25 cellular contexts compared by ENCODE assay signal in the genomic region with DNA sequence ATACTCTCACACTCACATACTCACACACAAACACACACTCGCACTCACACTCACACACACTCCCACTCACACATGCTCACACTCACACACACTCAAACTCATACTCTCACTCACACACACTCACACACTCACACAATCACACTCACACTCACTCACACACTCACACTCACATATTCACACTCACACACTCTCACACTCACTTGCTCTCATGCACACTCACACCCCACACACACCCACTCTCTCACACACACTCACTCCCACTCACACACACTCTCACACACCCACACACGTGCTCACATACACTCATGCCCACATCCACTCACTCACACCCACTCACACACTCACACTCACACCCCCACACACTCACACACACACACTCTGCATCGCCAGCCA. TPM values are rescaled to one million over a fixed set of nuclear protein-coding genes. Genes with fewer than 3 reads are reported as not detected.
DNase-seq lines count a peak whose midpoint lies in the region; ATAC-seq, FAIRE-seq and TF ChIP-seq lines count a peak whose summit lies in the region.
"Had no signal": no experiment of that assay in that cellular context is flagged by ENCODE, and none has a peak within 500 bp of the region (broad histone marks: within the 10 kb centered on the region; RNA-seq: fewer than 3 reads in every experiment).

No MANE protein-coding gene starts in this region.

- no peak overlapping the region for H2AK5ac ChIP-seq in IMR-90 (ENCODE audit: low read depth, low read length)

- no peaks in the 10 kb centered on the region for H3K79me1 ChIP-seq in IMR-90 (ENCODE audit: low read depth in 1 of 2, low read length in 2 of 2)

- no peak overlapping the region for H3K14ac ChIP-seq in IMR-90 (replicated peaks; ENCODE audit: low read depth, low read length)

- 61 to 100% methylated on average over 1 to 2 of the region's 3 CpGs for WGBS in IMR-90 (ENCODE audit: extremely low coverage in 2 of 2, insufficient read length in 1 of 2), 2 experiments
- WGBS in GM12878 (ENCODE audit: insufficient coverage, insufficient replicate concordance, low lambda C conversion rate, missing lambda C conversion rate): 24% methylated on average over 3 of the region's 3 CpGs

- no peak overlapping the region for H4K5ac ChIP-seq in IMR-90 (ENCODE audit: low read depth, low read length)

- FAIRE-seq in GM12878 (lab: Jason Lieb, UNC): no peak
- no peak for FAIRE-seq in endothelial cell of umbilical vein (lab: Jason Lieb, UNC)
- FAIRE-seq: A204.1, GM12892, GM18507 had no signal

- SMC1A ChIA-PET in GM12878 (lab: Charles Lee; ENCODE audit: uncharacterized antibody, unreplicated experiment): no interaction called here

- no peak for TF ChIP-seq RAD21 in IMR-90 (IDR thresholded peaks at IDR 0.05; ENCODE audit: low read length)
- no peak for TF ChIP-seq RAD21 in GM12878 (IDR thresholded peaks at IDR 0.05; ENCODE audit: insufficient read depth, low read depth, low read length)

- H3K4me1 Mint-ChIP-seq in glutamatergic neuron (ENCODE audit: low read depth, unreplicated experiment): peaks cover 9% of the 10 kb centered on the region

- intact Hi-C loops in IMR-90 (cut with micrococcal nuclease) (no loop called here), GM12878 (cut with micrococcal nuclease; ENCODE audit: unreplicated experiment) (no loop called here), endothelial cell of umbilical vein (cut with micrococcal nuclease) (no loop called here)

- H3K9me3 ChIP-seq in IMR-90 (ENCODE audit: control insufficient read depth, insufficient read depth, low read length) (no peaks in the 10 kb centered on the region), GM12878 (replicated peaks; ENCODE audit: control insufficient read depth, insufficient read depth, low read length) (no peaks in the 10 kb centered on the region; the same call in 2 of the 3 replicates), endothelial cell of umbilical vein (replicated peaks; ENCODE audit: control insufficient read depth, insufficient read depth, low read length) (no peaks in the 10 kb centered on the region), osteoblast (ENCODE audit: low read depth, low read length) (no peaks in the 10 kb centered on the region)
- H3K9me3 ChIP-seq: BE2C, HAP-1 had no signal

- H3K79me2 ChIP-seq in GM12878 (ENCODE audit: control insufficient read depth, insufficient read depth, low read length) (no peaks in the 10 kb centered on the region), endothelial cell of umbilical vein (ENCODE audit: control insufficient read depth, insufficient read depth, low read length) (no peaks in the 10 kb centered on the region), osteoblast (ENCODE audit: insufficient read depth, low read length) (no peaks in the 10 kb centered on the region)

- H3K27me3 ChIP-seq in IMR-90 (ENCODE audit: control insufficient read depth, insufficient read depth, low read length): peaks cover 15% of the 10 kb centered on the region
- no peaks in the 10 kb centered on the region for H3K27me3 ChIP-seq in GM12878 (replicated peaks in 1 of 2; ENCODE audit: control insufficient read depth in 2 of 2, insufficient read depth in 2 of 2, low read length in 1 of 2)
- peaks cover 8 to 9% of the 10 kb centered on the region in 2 experiments for H3K27me3 ChIP-seq in endothelial cell of umbilical vein (ENCODE audit: control insufficient read depth in 2 of 2, insufficient read depth in 2 of 2, low read length in 2 of 2)
- peaks cover 14% of the 10 kb centered on the region for H3K27me3 ChIP-seq in osteoblast (ENCODE audit: insufficient read depth, low read length)
- H3K27me3 ChIP-seq: BE2C had no signal

- TF ChIP-seq POLR2A in IMR-90 (IDR thresholded peaks at IDR 0.05; ENCODE audit: low read depth, low read length) (no peak), GM12878 (IDR thresholded peaks at IDR 0.05; ENCODE audit: low read depth, low read length) (no peak), endothelial cell of umbilical vein (IDR thresholded peaks at IDR 0.05; ENCODE audit: low read depth, low read length) (peak; percentile 67)

- H3K4me2 ChIP-seq in IMR-90 (ENCODE audit: low read depth, low read length): no peak overlapping the region
- H3K4me2 ChIP-seq in GM12878 (ENCODE audit: control insufficient read depth, insufficient read depth): no peak overlapping the region
- H3K4me2 ChIP-seq in endothelial cell of umbilical vein (ENCODE audit: insufficient read depth, low read length): no peak overlapping the region
- H3K4me2 ChIP-seq in osteoblast (ENCODE audit: insufficient read depth, low read length): no peak overlapping the region

- H3K27ac ChIP-seq in IMR-90 (ENCODE audit: insufficient read depth, low read length) (no peak overlapping the region), GM12878 (ENCODE audit: control insufficient read depth, insufficient read depth) (no peak overlapping the region), endothelial cell of umbilical vein (ENCODE audit: insufficient read depth, low read depth, low read length) (no peak overlapping the region), osteoblast (ENCODE audit: low read depth, low read length) (no peak overlapping the region)

- POLR2A ChIA-PET in IMR-90 (lab: Charles Lee; ENCODE audit: unreplicated experiment): no interaction called here
- POLR2A ChIA-PET in GM12878 (lab: Charles Lee): no interaction called here
- POLR2A ChIA-PET in endothelial cell of umbilical vein (lab: Charles Lee): interaction anchor here (0.6 to 0.7 kb wide), 2 partner anchors 43 to 101 kb away, joined by 3 to 4 read pairs; no protein-coding TSS in a partner anchor

- H2BK15ac ChIP-seq in IMR-90 (ENCODE audit: low read depth, low read length): no peak overlapping the region

- no peak overlapping the region for H4K91ac ChIP-seq in IMR-90 (ENCODE audit: insufficient read depth, low read depth, low read length)

- peaks cover 5% of the 10 kb centered on the region for H3K9me3 Mint-ChIP-seq in glutamatergic neuron (ENCODE audit: unreplicated experiment)
- H3K9me3 Mint-ChIP-seq: CD8-positive, alpha-beta memory T cell had no signal

- no peaks in the 10 kb centered on the region for H3K36me3 ChIP-seq in IMR-90 (ENCODE audit: control insufficient read depth, insufficient read depth, low read length)
- no peaks in the 10 kb centered on the region for H3K36me3 ChIP-seq in GM12878 (ENCODE audit: control insufficient read depth in 2 of 2, insufficient read depth in 2 of 2, low read length in 1 of 2)
- peaks cover 0 to 9% of the 10 kb centered on the region in 2 experiments for H3K36me3 ChIP-seq in endothelial cell of umbilical vein (ENCODE audit: control insufficient read depth in 2 of 2, extremely low read depth in 1 of 2, insufficient read depth in 2 of 2, low read length in 2 of 2)
- H3K36me3 ChIP-seq in osteoblast (ENCODE audit: insufficient read depth, low read length): peaks cover 10% of the 10 kb centered on the region
- H3K36me3 ChIP-seq: BE2C, HAP-1 had no signal

- peaks cover 4% of the 10 kb centered on the region for H3K27me3 Mint-ChIP-seq in glutamatergic neuron (ENCODE audit: unreplicated experiment)
- H3K27me3 Mint-ChIP-seq: CD4-positive, CD25-positive, alpha-beta regulatory T cell had no signal

- no peak overlapping the region for H4K8ac ChIP-seq in IMR-90 (ENCODE audit: low read depth in 2 of 2, low read length in 2 of 2)

- H4K20me1 ChIP-seq in IMR-90 (ENCODE audit: insufficient read depth, low read length) (no peaks in the 10 kb centered on the region), GM12878 (ENCODE audit: control insufficient read depth, insufficient read depth) (no peaks in the 10 kb centered on the region), endothelial cell of umbilical vein (replicated peaks; ENCODE audit: control insufficient read depth, extremely low read depth, insufficient read depth, low read length) (no peaks in the 10 kb centered on the region), osteoblast (ENCODE audit: insufficient read depth, low read length) (peaks cover 26% of the 10 kb centered on the region)

- in situ Hi-C loops in IMR-90 (cut with MboI; ENCODE audit: low sequenced_read_pairs) (no loop called here), GM12878 (cut with MboI) (no loop called here)

- dilution Hi-C loops in IMR-90 (cut with HindIII; ENCODE audit: low sequenced_read_pairs, unreplicated experiment): no loop called here
- dilution Hi-C loops in endothelial cell of umbilical vein (cut with MboI; ENCODE audit: extremely low pct_ligation_motif_present, low sequenced_read_pairs): no loop called here

- no peak overlapping the region for H3K4ac ChIP-seq in IMR-90 (ENCODE audit: low read depth, low read length)

- no peaks in the 10 kb centered on the region for H3K36me3 Mint-ChIP-seq in glutamatergic neuron (ENCODE audit: unreplicated experiment)
- H3K36me3 Mint-ChIP-seq: CD4-positive, CD25-positive, alpha-beta regulatory T cell; CD8-positive, alpha-beta memory T cell had no signal

- H3K23ac ChIP-seq in IMR-90 (ENCODE audit: low read depth, low read length): no peak overlapping the region

- H2AFZ ChIP-seq in IMR-90 (replicated peaks; ENCODE audit: low read length, poor library complexity) (peak overlapping the region; percentile 49), GM12878 (ENCODE audit: control insufficient read depth, low read depth, low read length) (no peak overlapping the region), endothelial cell of umbilical vein (ENCODE audit: low read depth, low read length) (no peak overlapping the region), osteoblast (ENCODE audit: low read length) (no peak overlapping the region)

- peak overlapping the region; percentile 48 for H2BK5ac ChIP-seq in IMR-90 (ENCODE audit: low read depth, low read length, poor library complexity, severe bottlenecking)

- no peak for TF ChIP-seq CTCF in IMR-90 (conservative IDR thresholded peaks at IDR 0.05; ENCODE audit: low read depth, low read length)
- no peak for TF ChIP-seq CTCF in GM12878 (IDR thresholded peaks at IDR 0.05 in 2 of 3, conservative IDR thresholded peaks at IDR 0.05 in 1 of 3; ENCODE audit: control insufficient read depth in 2 of 3, extremely low read depth in 1 of 3, insufficient read depth in 1 of 3, low read depth in 3 of 3, low read length in 3 of 3)
- no peak for TF ChIP-seq CTCF in endothelial cell of umbilical vein (IDR thresholded peaks at IDR 0.05; ENCODE audit: extremely low read depth in 1 of 2, insufficient read depth in 1 of 2, low read depth in 1 of 2, low read length in 2 of 2)
- no peak for TF ChIP-seq CTCF in osteoblast (IDR thresholded peaks at IDR 0.05; ENCODE audit: extremely low read depth, low read depth, low read length)
- TF ChIP-seq CTCF in glutamatergic neuron (IDR thresholded peaks at IDR 0.05; ENCODE audit: partially characterized antibody, unreplicated experiment): no peak

- H3K18ac ChIP-seq in IMR-90 (ENCODE audit: low read depth, low read length): no peak overlapping the region

- H2BK120ac ChIP-seq in IMR-90 (ENCODE audit: low read depth, low read length): no peak overlapping the region

- H3K4me1 ChIP-seq in IMR-90 (ENCODE audit: control insufficient read depth, insufficient read depth, low read length) (no peaks in the 10 kb centered on the region), GM12878 (ENCODE audit: control insufficient read depth, insufficient read depth, low read length) (no peaks in the 10 kb centered on the region), endothelial cell of umbilical vein (ENCODE audit: control insufficient read depth, extremely low read depth, insufficient read depth, low read length) (no peaks in the 10 kb centered on the region), osteoblast (ENCODE audit: insufficient read depth, low read length) (no peaks in the 10 kb centered on the region)
- H3K4me1 ChIP-seq: HAP-1 had no signal

- no peak for TF ChIP-seq EP300 in GM12878 (IDR thresholded peaks at IDR 0.05; ENCODE audit: borderline replicate concordance in 1 of 2, control insufficient read depth in 1 of 2, low read depth in 2 of 2, low read length in 2 of 2)

- H3K4me3 Mint-ChIP-seq in glutamatergic neuron (ENCODE audit: unreplicated experiment): no peak overlapping the region
- H3K4me3 Mint-ChIP-seq: CD4-positive, CD25-positive, alpha-beta regulatory T cell; CD8-positive, alpha-beta memory T cell had no signal

- no peak overlapping the region for H3K56ac ChIP-seq in IMR-90 (ENCODE audit: extremely low read depth, insufficient read depth, low read length)

- no peaks in the 10 kb centered on the region; the same call in 1 of the 2 replicates for H3K9me1 ChIP-seq in IMR-90 (ENCODE audit: insufficient read depth, low read length)
- no peaks in the 10 kb centered on the region for H3K9me1 ChIP-seq in endothelial cell of umbilical vein (replicated peaks; ENCODE audit: control insufficient read depth, extremely low read depth, insufficient read depth, low read length)

- H2AK9ac ChIP-seq in IMR-90 (replicated peaks; ENCODE audit: low read depth, low read length, poor library complexity): peak overlapping the region; percentile 55

- H2BK20ac ChIP-seq in IMR-90 (ENCODE audit: low read depth, low read length): no peak overlapping the region

- no peak for ATAC-seq in IMR-90 (ENCODE audit: low read depth)
- ATAC-seq in GM12878: no peak
- no peak for ATAC-seq in HG03135 (IDR thresholded peaks at IDR 0.05; ENCODE audit: unreplicated experiment)
- no peak for ATAC-seq in HG03354 (IDR thresholded peaks at IDR 0.05; ENCODE audit: poor library complexity, severe bottlenecking, unreplicated experiment)

- H3K9ac ChIP-seq in IMR-90 (ENCODE audit: low read depth, low read length): no peak overlapping the region
- no peak overlapping the region for H3K9ac ChIP-seq in GM12878 (ENCODE audit: control insufficient read depth, insufficient read depth, low read length)
- H3K9ac ChIP-seq in endothelial cell of umbilical vein (replicated peaks; ENCODE audit: extremely low read depth, insufficient read depth, low read length): no peak overlapping the region

- RAD21 ChIA-PET in GM12878 (lab: Charles Lee; ENCODE audit: unreplicated experiment): no interaction called here

- no peak overlapping the region for H3K27ac Mint-ChIP-seq in glutamatergic neuron (ENCODE audit: unreplicated experiment)
- H3K27ac Mint-ChIP-seq: CD4-positive, CD25-positive, alpha-beta regulatory T cell; CD8-positive, alpha-beta memory T cell had no signal

- CTCF ChIA-PET in IMR-90 (lab: Yijun Ruan, JAX) (no interaction called here), GM12878 (lab: Yijun Ruan, JAX) (interaction anchor here (0.6 to 0.7 kb wide), 2 partner anchors 42 to 114 kb away, joined by 3 read pairs; no protein-coding TSS in a partner anchor), endothelial cell of umbilical vein (lab: Charles Lee) (interaction anchor here (2.5 to 8.2 kb wide), 2 partner anchors 41 to 51 kb away, joined by 16 to 146 read pairs; a partner anchor contains a TSS)

- no peak for DNase-seq in IMR-90
- DNase-seq in GM12878 (ENCODE audit: low read depth, low spot score): no peak
- no peak for DNase-seq in endothelial cell of umbilical vein (ENCODE audit: low read depth, low spot score)
- DNase-seq in osteoblast (ENCODE audit: insufficient read length, low spot score, missing footprints): no peak
- DNase-seq in glutamatergic neuron: no peak
- DNase-seq: ACHN; BE2C; C1 segment of cervical spinal cord; CD4-positive, CD25-positive, alpha-beta regulatory T cell; CD8-positive, alpha-beta memory T cell; COR-L47; DMS53; DND-41; EL; Karpas-422; KBM-7 had no signal

- H3K4me3 ChIP-seq in IMR-90 (ENCODE audit: insufficient read depth, low read depth, low read length) (no peak overlapping the region), GM12878 (no peak overlapping the region), endothelial cell of umbilical vein (replicated peaks in 1 of 3; ENCODE audit: insufficient read depth in 1 of 3, low read depth in 1 of 3, low read length in 3 of 3) (no peak overlapping the region), osteoblast (ENCODE audit: insufficient read depth, low read length) (no peak overlapping the region)
- H3K4me3 ChIP-seq: HAP-1 had no signal

- BruUV-seq in IMR-90 (replicated peaks; lab: Mats Ljungman, UMichigan) (no TSS peak), GM12878 (replicated peaks; lab: Mats Ljungman, UMichigan) (no TSS peak), endothelial cell of umbilical vein (replicated peaks; lab: Mats Ljungman, UMichigan) (no TSS peak)

RNA-seq across cellular contexts. Expression of a gene that starts 4.9 kb away (rescaled TPM):
- under 0.01 TPM in 1 of 2 replicates, not detected in the other for total RNA-seq in IMR-90 (2012; rRNA removed)
- 0.03 and 0.06 TPM in 2 replicates for polyA plus RNA-seq in IMR-90 (2012; rRNA removed)
- 0.03 TPM in 1 of 2 replicates, not detected in the other for polyA plus RNA-seq in IMR-90 (2012; cell fraction: cytosol; rRNA removed)
- 0.26 and 0.38 TPM in 2 replicates for polyA plus RNA-seq in IMR-90 (2012; cell fraction: nucleus; rRNA removed; ENCODE audit: low replicate concordance)
- 0.08 TPM in 1 of 2 replicates, not detected in the other for total RNA-seq in GM12878 (2013; cell fraction: nucleolus; rRNA removed)
- total RNA-seq in GM12878 (2014; rRNA removed): not detected in 2 replicates
- total RNA-seq in GM12878 (2014; rRNA removed; fragmentation: Illumina TruSeq; extraction: Trizol): not detected in 2 replicates
- not detected in 2 replicates for total RNA-seq in GM12878 (2021)
- not detected for polyA plus RNA-seq in GM12878 (2011; ENCODE audit: low read depth)
- polyA plus RNA-seq in GM12878 (2011; rRNA removed): not detected in 2 replicates
- polyA plus RNA-seq in GM12878 (2011; cell fraction: cytosol; rRNA removed): not detected in 2 replicates
- polyA plus RNA-seq in GM12878 (2011; cell fraction: nucleus; rRNA removed): 0.10 TPM in 1 of 2 replicates, not detected in the other
- 0.03 TPM in 1 of 2 replicates, not detected in the other for polyA plus RNA-seq in GM12878 (2012)
- not detected in 2 replicates for polyA plus RNA-seq in GM12878 (2014; fragmentation: Illumina TruSeq; extraction: Trizol)
- not detected for polyA plus RNA-seq in GM12878 (2014; fragmentation: Nextera tagmentation; extraction: Ambion mirVana)
- 0.01 TPM in 2 replicates for polyA plus RNA-seq in GM12878 (2014; rRNA removed)
- polyA plus RNA-seq in GM12878 (2016; fragmentation: Nextera tagmentation; extraction: Ambion mirVana): not detected
- not detected in 2 replicates for polyA minus RNA-seq in GM12878 (2011; rRNA and poly(A)+ RNA removed)
- polyA minus RNA-seq in GM12878 (2011; cell fraction: cytosol; rRNA and poly(A)+ RNA removed): not detected in 2 replicates
- polyA minus RNA-seq in GM12878 (2011; cell fraction: nucleus; rRNA and poly(A)+ RNA removed): not detected in 2 replicates
- 0.07 and 0.16 TPM in 2 replicates for total RNA-seq in endothelial cell of umbilical vein
- polyA plus RNA-seq in endothelial cell of umbilical vein: 0.01 and 0.02 TPM in 2 replicates
- 0.01 TPM in 1 of 2 replicates, not detected in the other for polyA plus RNA-seq in endothelial cell of umbilical vein (2011; cell fraction: cytosol; rRNA removed)
- 0.33 and 0.48 TPM in 2 replicates for polyA plus RNA-seq in endothelial cell of umbilical vein (2011; cell fraction: nucleus; rRNA removed)
- not detected in 2 replicates for polyA plus RNA-seq in endothelial cell of umbilical vein (2012)
- not detected in 2 replicates for polyA minus RNA-seq in endothelial cell of umbilical vein
- not detected for polyA minus RNA-seq in endothelial cell of umbilical vein (2011; cell fraction: cytosol; rRNA and poly(A)+ RNA removed)
- polyA minus RNA-seq in endothelial cell of umbilical vein (2011; cell fraction: nucleus; rRNA and poly(A)+ RNA removed): 0.24 TPM in 1 of 2 replicates, not detected in the other
- under 0.01 TPM in 1 of 2 replicates, not detected in the other for total RNA-seq in osteoblast
- 68.0 TPM for total RNA-seq in glutamatergic neuron (ENCODE audit: unreplicated experiment)
- total RNA-seq: CD4-positive, CD25-positive, alpha-beta regulatory T cell; CD8-positive, alpha-beta memory T cell; G401; H4; HT-29 had no signal
- polyA plus RNA-seq: CD4-positive, CD25-positive, alpha-beta regulatory T cell; CD8-positive, alpha-beta memory T cell had no signal

RNA-seq across cellular contexts. Expression of a gene that starts 17.7 kb away (rescaled TPM):
- total RNA-seq in IMR-90 (2012; rRNA removed): 10.0 and 11.3 TPM in 2 replicates
- 269 and 298 TPM in 2 replicates for polyA plus RNA-seq in IMR-90 (2012; rRNA removed)
- 360 and 422 TPM in 2 replicates for polyA plus RNA-seq in IMR-90 (2012; cell fraction: cytosol; rRNA removed)
- 90.5 and 138 TPM in 2 replicates for polyA plus RNA-seq in IMR-90 (2012; cell fraction: nucleus; rRNA removed; ENCODE audit: low replicate concordance)
- total RNA-seq in GM12878 (2013; cell fraction: nucleolus; rRNA removed): not detected in 2 replicates
- total RNA-seq in GM12878 (2014; rRNA removed): not detected in 2 replicates
- total RNA-seq in GM12878 (2014; rRNA removed; fragmentation: Illumina TruSeq; extraction: Trizol): not detected in 2 replicates
- 0.18 and 0.27 TPM in 2 replicates for total RNA-seq in GM12878 (2021)
- polyA plus RNA-seq in GM12878 (2011; ENCODE audit: low read depth): not detected
- not detected in 2 replicates for polyA plus RNA-seq in GM12878 (2011; rRNA removed)
- not detected in 2 replicates for polyA plus RNA-seq in GM12878 (2011; cell fraction: cytosol; rRNA removed)
- polyA plus RNA-seq in GM12878 (2011; cell fraction: nucleus; rRNA removed): not detected in 2 replicates
- polyA plus RNA-seq in GM12878 (2012): not detected in 2 replicates
- polyA plus RNA-seq in GM12878 (2014; fragmentation: Illumina TruSeq; extraction: Trizol): not detected in 2 replicates
- not detected for polyA plus RNA-seq in GM12878 (2014; fragmentation: Nextera tagmentation; extraction: Ambion mirVana)
- polyA plus RNA-seq in GM12878 (2014; rRNA removed): not detected in 2 replicates
- under 1 TPM; 0.06 to 0.12 TPM for polyA plus RNA-seq in GM12878 (2016; fragmentation: Nextera tagmentation; extraction: Ambion mirVana)
- polyA minus RNA-seq in GM12878 (2011; rRNA and poly(A)+ RNA removed): not detected in 2 replicates
- polyA minus RNA-seq in GM12878 (2011; cell fraction: cytosol; rRNA and poly(A)+ RNA removed): not detected in 2 replicates
- polyA minus RNA-seq in GM12878 (2011; cell fraction: nucleus; rRNA and poly(A)+ RNA removed): not detected in 2 replicates
- 453 and 479 TPM in 2 replicates for total RNA-seq in endothelial cell of umbilical vein
- 879 and 880 TPM in 2 replicates for polyA plus RNA-seq in endothelial cell of umbilical vein
- 626 and 746 TPM in 2 replicates for polyA plus RNA-seq in endothelial cell of umbilical vein (2011; cell fraction: cytosol; rRNA removed)
- polyA plus RNA-seq in endothelial cell of umbilical vein (2011; cell fraction: nucleus; rRNA removed): 244 and 299 TPM in 2 replicates
- polyA plus RNA-seq in endothelial cell of umbilical vein (2012): 316 and 701 TPM in 2 replicates
- 471 and 514 TPM in 2 replicates for polyA minus RNA-seq in endothelial cell of umbilical vein
- not detected for polyA minus RNA-seq in endothelial cell of umbilical vein (2011; cell fraction: cytosol; rRNA and poly(A)+ RNA removed)
- polyA minus RNA-seq in endothelial cell of umbilical vein (2011; cell fraction: nucleus; rRNA and poly(A)+ RNA removed): 104 and 164 TPM in 2 replicates
- 139 and 210 TPM in 2 replicates for total RNA-seq in osteoblast
- total RNA-seq in glutamatergic neuron (ENCODE audit: unreplicated experiment): 0.56 TPM
- total RNA-seq: CD4-positive, CD25-positive, alpha-beta regulatory T cell; CD8-positive, alpha-beta memory T cell; G401; H4 had no signal
- polyA plus RNA-seq: CD4-positive, CD25-positive, alpha-beta regulatory T cell; CD8-positive, alpha-beta memory T cell had no signal

RNA-seq across cellular contexts. Expression of a gene that starts 42.1 kb away (rescaled TPM):
- total RNA-seq in IMR-90 (2012; rRNA removed) (10.8 TPM in 2 replicates), GM12878 (2014; rRNA removed) (20.5 and 26.2 TPM in 2 replicates), GM12878 (2014; rRNA removed; fragmentation: Illumina TruSeq; extraction: Trizol) (22.1 and 22.7 TPM in 2 replicates), GM12878 (2021) (40.5 and 44.5 TPM in 2 replicates), endothelial cell of umbilical vein (30.6 and 46.4 TPM in 2 replicates), osteoblast (8.3 and 14.1 TPM in 2 replicates), glutamatergic neuron (ENCODE audit: unreplicated experiment) (24.6 TPM)
- polyA plus RNA-seq in IMR-90 (2012; rRNA removed) (25.9 and 27.7 TPM in 2 replicates), GM12878 (2011; rRNA removed) (12.7 and 20.3 TPM in 2 replicates), GM12878 (2014; fragmentation: Illumina TruSeq; extraction: Trizol) (8.0 and 16.6 TPM in 2 replicates), GM12878 (2014; fragmentation: Nextera tagmentation; extraction: Ambion mirVana) (10 to 100 TPM in 1 of 2 experiments, 1 to 10 TPM in 1; 6.7 to 15.6 TPM), GM12878 (2014; rRNA removed) (36.5 and 45.2 TPM in 2 replicates), GM12878 (2016; fragmentation: Nextera tagmentation; extraction: Ambion mirVana) (10 to 100 TPM; 61.0 to 63.3 TPM), endothelial cell of umbilical vein (31.0 and 33.4 TPM in 2 replicates)
- 22.1 and 24.3 TPM in 2 replicates for polyA plus RNA-seq in IMR-90 (2012; cell fraction: cytosol; rRNA removed)
- 188 and 200 TPM in 2 replicates for polyA plus RNA-seq in IMR-90 (2012; cell fraction: nucleus; rRNA removed; ENCODE audit: low replicate concordance)
- 11.0 and 11.4 TPM in 2 replicates for total RNA-seq in GM12878 (2013; cell fraction: nucleolus; rRNA removed)
- polyA plus RNA-seq in GM12878 (2011; ENCODE audit: low read depth): 5.0 TPM
- polyA plus RNA-seq in GM12878 (2011; cell fraction: cytosol; rRNA removed): 39.1 and 47.7 TPM in 2 replicates
- 52.3 and 76.7 TPM in 2 replicates for polyA plus RNA-seq in GM12878 (2011; cell fraction: nucleus; rRNA removed)
- polyA plus RNA-seq in GM12878 (2012): 15.2 and 15.5 TPM in 2 replicates
- polyA minus RNA-seq in GM12878 (2011; rRNA and poly(A)+ RNA removed): 20.2 and 37.0 TPM in 2 replicates
- polyA minus RNA-seq in GM12878 (2011; cell fraction: cytosol; rRNA and poly(A)+ RNA removed): 7.1 and 10.3 TPM in 2 replicates
- 12.3 and 16.2 TPM in 2 replicates for polyA minus RNA-seq in GM12878 (2011; cell fraction: nucleus; rRNA and poly(A)+ RNA removed)
- 28.1 and 34.5 TPM in 2 replicates for polyA plus RNA-seq in endothelial cell of umbilical vein (2011; cell fraction: cytosol; rRNA removed)
- polyA plus RNA-seq in endothelial cell of umbilical vein (2011; cell fraction: nucleus; rRNA removed): 76.6 and 103 TPM in 2 replicates
- polyA plus RNA-seq in endothelial cell of umbilical vein (2012): 23.4 and 27.4 TPM in 2 replicates
- 16.4 and 29.5 TPM in 2 replicates for polyA minus RNA-seq in endothelial cell of umbilical vein
- 34.5 TPM for polyA minus RNA-seq in endothelial cell of umbilical vein (2011; cell fraction: cytosol; rRNA and poly(A)+ RNA removed)
- polyA minus RNA-seq in endothelial cell of umbilical vein (2011; cell fraction: nucleus; rRNA and poly(A)+ RNA removed): 10.4 and 11.6 TPM in 2 replicates

Comparison
In these comparisons a context has a peak if more than half of its experiments do, and no peak if none do; other contexts are left out.
1. RNA of a gene that starts 4.9 kb away (total RNA-seq): 68.0 TPM in glutamatergic neuron (single experiment); 0.07 to 0.16 TPM in endothelial cell of umbilical vein, under 0.01 TPM in IMR-90, 0.08 TPM in GM12878 and under 0.01 TPM in osteoblast; every median in the first group is over 10 times any median in the second.
2. RNA of a gene that starts 17.7 kb away (total RNA-seq): 453 to 479 TPM in endothelial cell of umbilical vein and 139 to 210 TPM in osteoblast; 10.0 to 11.3 TPM in IMR-90, 0.56 TPM in glutamatergic neuron (single experiment) and 0.18 to 0.27 TPM in GM12878; every median in the first group is over 10 times any median in the second.